In the genomic region with DNA sequence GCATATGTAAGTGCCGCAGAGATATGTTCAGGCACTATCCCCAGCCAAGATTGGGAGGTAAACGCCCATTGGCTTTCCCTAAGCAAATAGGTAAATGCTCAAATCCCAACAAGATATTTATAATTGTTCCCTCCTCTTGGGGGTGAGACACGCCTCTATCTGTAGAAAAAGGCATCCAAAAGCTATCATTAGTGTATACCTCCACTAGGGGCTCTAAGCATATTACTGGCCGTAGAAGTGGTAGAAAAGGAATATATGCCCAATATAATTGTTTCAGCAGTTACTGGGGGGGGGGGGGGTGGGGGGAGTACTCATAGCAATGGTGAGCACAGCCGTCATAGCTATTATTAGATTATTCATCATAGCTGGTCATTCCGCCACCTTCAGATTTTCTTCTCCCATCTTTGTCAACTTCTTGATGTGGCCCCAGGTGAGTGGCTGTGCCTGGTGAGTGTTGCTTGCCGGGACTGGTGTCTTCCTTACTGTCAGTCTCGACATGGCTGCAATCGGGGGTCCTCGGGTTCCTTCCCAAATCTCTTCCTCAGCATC, we compare ENCODE assay signal across 33 cellular contexts.
"Had no signal": no experiment of that assay in that cellular context is flagged by ENCODE, and none has a peak within 500 bp of the region (broad histone marks: within the 10 kb centered on the region; RNA-seq: fewer than 3 reads in every experiment).

No MANE protein-coding gene starts in this region.

- H3K27me3 ChIP-seq: brain microvascular endothelial cell, esophagus squamous epithelium, gastroesophageal sphincter had no signal

- H3K9me3 ChIP-seq: esophagus squamous epithelium, gastroesophageal sphincter had no signal

- H3K36me3 ChIP-seq: brain microvascular endothelial cell, esophagus squamous epithelium, gastroesophageal sphincter had no signal

- DNase-seq: activated CD4-positive, alpha-beta memory T cell treated with anti-CD3 and anti-CD28 coated beads for 36 hours; activated CD4-positive, alpha-beta T cell treated with anti-CD3 and anti-CD28 coated beads for 36 hours; activated CD4-positive, alpha-beta T cell treated with anti-CD3 and anti-CD28 coated beads, Interleukin-2, amount 10 ng/mL, durations not matched to agents 24 days and 14 days; activated CD4-positive, CD25-positive, alpha-beta regulatory T cell; activated CD4-positive, CD25-positive, alpha-beta regulatory T cell treated with anti-CD3 and anti-CD28 coated beads, Interleukin-2, amount 50 U/mL, for 72 hours; activated CD8-positive, alpha-beta memory T cell treated with anti-CD3 and anti-CD28 coated beads, Interleukin-2, amount 10 ng/mL, durations not matched to agents 7 days and 5 days; activated CD8-positive, alpha-beta memory T cell treated with anti-CD3 and anti-CD28 coated beads, Interleukin-2, amount 50 U/mL, for 4 hours; activated CD8-positive, alpha-beta T cell treated with anti-CD3 and anti-CD28 coated beads, Interleukin-2, amount 10 ng/mL, durations not matched to agents 7 days and 5 days; activated gamma-delta T cell; activated naive CD4-positive, alpha-beta T cell; activated naive CD4-positive, alpha-beta T cell treated with anti-CD3 and anti-CD28 coated beads, Interleukin-2, amount 10 ng/mL, durations not matched to agents 7 days and 5 days; activated naive CD8-positive, alpha-beta T cell treated with anti-CD3 and anti-CD28 coated beads, Interleukin-2, amount 10 ng/mL, durations not matched to agents 7 days and 5 days; activated T-cell treated with anti-CD3 and anti-CD28 coated beads, Interleukin-2, amount 50 U/mL, for 1 hour; activated T-cell treated with anti-CD3 and anti-CD28 coated beads, Interleukin-2, amount 50 U/mL, for 48 hours; anterior cingulate cortex; brain microvascular endothelial cell; cortex of kidney; dermis blood vessel endothelial cell; effector CD4-positive, alpha-beta T cell; effector memory CD8-positive, alpha-beta T cell; esophagus squamous epithelium; foreskin melanocyte; head of caudate nucleus; T-helper 2 cell had no signal

- H3K9me3 Mint-ChIP-seq: activated CD4-positive, alpha-beta memory T cell treated with anti-CD3 and anti-CD28 coated beads for 36 hours; activated CD4-positive, alpha-beta T cell treated with anti-CD3 and anti-CD28 coated beads, Interleukin-2, amount 10 ng/mL, durations not matched to agents 24 days and 14 days; activated naive CD4-positive, alpha-beta T cell treated with anti-CD3 and anti-CD28 coated beads, Interleukin-2, amount 10 ng/mL, durations not matched to agents 7 days and 5 days; activated naive CD4-positive, alpha-beta T cell treated with anti-CD3 and anti-CD28 coated beads, Interleukin-2, amount 50 U/mL, for 72 hours; activated naive CD8-positive, alpha-beta T cell treated with anti-CD3 and anti-CD28 coated beads, Interleukin-2, amount 10 ng/mL, durations not matched to agents 7 days and 5 days; activated T-helper 1 cell treated with anti-CD3 and anti-CD28 coated beads, Interleukin-12 subunit alpha, Interleukin-12 subunit beta, Interleukin-2, Interleukin-4 antibody, amounts not matched to agents 30 ng/mL and 10 ng/mL and 1 ng/mL, durations not matched to agents 14 hours and 24 hours and 36 hours; central memory CD8-positive, alpha-beta T cell; effector memory CD8-positive, alpha-beta T cell had no signal

- H3K27ac ChIP-seq: brain microvascular endothelial cell, epithelial cell of prostate, esophagus squamous epithelium, gastroesophageal sphincter had no signal

- H3K4me1 Mint-ChIP-seq: activated CD4-positive, alpha-beta T cell treated with anti-CD3 and anti-CD28 coated beads for 36 hours; activated CD4-positive, alpha-beta T cell treated with anti-CD3 and anti-CD28 coated beads, Interleukin-2, amount 10 ng/mL, durations not matched to agents 24 days and 14 days; activated naive CD4-positive, alpha-beta T cell treated with anti-CD3 and anti-CD28 coated beads, Interleukin-2, amount 10 ng/mL, durations not matched to agents 7 days and 5 days; central memory CD8-positive, alpha-beta T cell had no signal

- H3K4me3 Mint-ChIP-seq: activated CD4-positive, alpha-beta memory T cell treated with anti-CD3 and anti-CD28 coated beads for 36 hours; activated CD4-positive, alpha-beta T cell treated with anti-CD3 and anti-CD28 coated beads for 36 hours; activated CD4-positive, alpha-beta T cell treated with anti-CD3 and anti-CD28 coated beads, Interleukin-2, amount 10 ng/mL, durations not matched to agents 24 days and 14 days; activated CD8-positive, alpha-beta memory T cell treated with anti-CD3 and anti-CD28 coated beads, Interleukin-2, amount 10 ng/mL, durations not matched to agents 7 days and 5 days; activated CD8-positive, alpha-beta T cell treated with anti-CD3 and anti-CD28 coated beads, Interleukin-2, amount 10 ng/mL, durations not matched to agents 7 days and 5 days; activated naive CD4-positive, alpha-beta T cell treated with anti-CD3 and anti-CD28 coated beads, Interleukin-2, amount 10 ng/mL, durations not matched to agents 7 days and 5 days; activated naive CD8-positive, alpha-beta T cell treated with anti-CD3 and anti-CD28 coated beads, Interleukin-2, amount 10 ng/mL, durations not matched to agents 7 days and 5 days; activated T-helper 1 cell treated with anti-CD3 and anti-CD28 coated beads, Interleukin-12 subunit alpha, Interleukin-12 subunit beta, Interleukin-2, Interleukin-4 antibody, amounts not matched to agents 30 ng/mL and 10 ng/mL and 1 ng/mL, durations not matched to agents 14 hours and 24 hours and 36 hours; central memory CD8-positive, alpha-beta T cell; effector memory CD8-positive, alpha-beta T cell had no signal

- H3K27me3 Mint-ChIP-seq: activated CD4-positive, alpha-beta T cell treated with anti-CD3 and anti-CD28 coated beads for 36 hours had no signal

- H3K4me3 ChIP-seq: esophagus squamous epithelium, gastroesophageal sphincter had no signal

- FAIRE-seq: astrocyte, bronchial epithelial cell, endometrium, endothelial cell of umbilical vein had no signal

- H3K27ac Mint-ChIP-seq: activated CD4-positive, alpha-beta memory T cell treated with anti-CD3 and anti-CD28 coated beads for 36 hours; activated CD4-positive, alpha-beta T cell treated with anti-CD3 and anti-CD28 coated beads for 36 hours; activated CD4-positive, alpha-beta T cell treated with anti-CD3 and anti-CD28 coated beads, Interleukin-2, amount 10 ng/mL, durations not matched to agents 24 days and 14 days; activated CD8-positive, alpha-beta memory T cell treated with anti-CD3 and anti-CD28 coated beads, Interleukin-2, amount 10 ng/mL, durations not matched to agents 7 days and 5 days; activated CD8-positive, alpha-beta T cell treated with anti-CD3 and anti-CD28 coated beads, Interleukin-2, amount 10 ng/mL, durations not matched to agents 7 days and 5 days; activated naive CD4-positive, alpha-beta T cell treated with anti-CD3 and anti-CD28 coated beads, Interleukin-2, amount 10 ng/mL, durations not matched to agents 7 days and 5 days; activated naive CD4-positive, alpha-beta T cell treated with anti-CD3 and anti-CD28 coated beads, Interleukin-2, amount 50 U/mL, for 72 hours; activated naive CD8-positive, alpha-beta T cell treated with anti-CD3 and anti-CD28 coated beads, Interleukin-2, amount 10 ng/mL, durations not matched to agents 7 days and 5 days; activated T-helper 1 cell treated with anti-CD3 and anti-CD28 coated beads, Interleukin-12 subunit alpha, Interleukin-12 subunit beta, Interleukin-2, Interleukin-4 antibody, amounts not matched to agents 30 ng/mL and 10 ng/mL and 1 ng/mL, durations not matched to agents 14 hours and 24 hours and 36 hours; effector memory CD8-positive, alpha-beta T cell had no signal

- ATAC-seq: activated CD4-positive, alpha-beta T cell treated with anti-CD3 and anti-CD28 coated beads for 36 hours; activated CD8-positive, alpha-beta memory T cell treated with anti-CD3 and anti-CD28 coated beads, Interleukin-2, amount 10 ng/mL, durations not matched to agents 7 days and 5 days; activated CD8-positive, alpha-beta T cell treated with anti-CD3 and anti-CD28 coated beads, Interleukin-2, amount 10 ng/mL, durations not matched to agents 7 days and 5 days; activated naive CD4-positive, alpha-beta T cell treated with anti-CD3 and anti-CD28 coated beads, Interleukin-2, amount 50 U/mL, for 72 hours; effector memory CD8-positive, alpha-beta T cell; gastroesophageal sphincter had no signal

- H3K36me3 Mint-ChIP-seq: activated CD4-positive, alpha-beta memory T cell treated with anti-CD3 and anti-CD28 coated beads for 36 hours; activated CD8-positive, alpha-beta memory T cell treated with anti-CD3 and anti-CD28 coated beads, Interleukin-2, amount 10 ng/mL, durations not matched to agents 7 days and 5 days; activated naive CD4-positive, alpha-beta T cell treated with anti-CD3 and anti-CD28 coated beads, Interleukin-2, amount 10 ng/mL, durations not matched to agents 7 days and 5 days; activated naive CD4-positive, alpha-beta T cell treated with anti-CD3 and anti-CD28 coated beads, Interleukin-2, amount 50 U/mL, for 72 hours; activated naive CD8-positive, alpha-beta T cell treated with anti-CD3 and anti-CD28 coated beads, Interleukin-2, amount 10 ng/mL, durations not matched to agents 7 days and 5 days had no signal
